In genomic region chr1:113946668-113947387, GRCh38 we compare ENCODE assay signal across 8 cellular contexts. TPM values are rescaled to one million over a fixed set of nuclear protein-coding genes. Genes with fewer than 3 reads are reported as not detected.
A peak's percentile ranks its signal among the peaks of the same experiment; 100 is the strongest.
DNase-seq lines count a peak whose midpoint lies in the region; ATAC-seq and TF ChIP-seq lines count a peak whose summit lies in the region.

No MANE protein-coding gene starts in this region.

- no peak for ATAC-seq in omental fat pad (ENCODE audit: low FRiP score)

- in situ Hi-C loops in G401 (cut with HindIII; ENCODE audit: low sequenced_read_pairs) = no loop called here

- no peak overlapping the region for H3K4me3 ChIP-seq in fibroblast of villous mesenchyme (ENCODE audit: low read depth, low read length)

- DNase-seq in G401 (ENCODE audit: low spot score) (peak; percentile 38), RPMI7951 (ENCODE audit: low read depth) (peak; percentile 13), fibroblast of villous mesenchyme (ENCODE audit: low read depth) (peak; percentile 42), retina (peak; percentile 20), GM20000 (ENCODE audit: low spot score) (no peak), NOMO-1 treated with dmso at 0.1 percent for 144 hours (lab: John Stamatoyannopoulos, UW; ENCODE audit: unreplicated experiment) (no peak), omental fat pad (ENCODE audit: low spot score) (no peak), CD1c-positive myeloid dendritic cell (ENCODE audit: extremely low spot score) (no peak)

- TF ChIP-seq CTCF in fibroblast of villous mesenchyme (IDR thresholded peaks at IDR 0.05; ENCODE audit: insufficient read depth, low read depth, low read length) = no peak
- no peak for TF ChIP-seq CTCF in GM20000 (IDR thresholded peaks at IDR 0.05; ENCODE audit: extremely low read depth, missing control alignments)
- TF ChIP-seq CTCF in omental fat pad (IDR thresholded peaks at IDR 0.05) = no peak

RNA-seq across cellular contexts. Expression of gene HIPK1, which starts 17.7 kb away (rescaled TPM):
- 11.3 and 13.1 TPM in 2 replicates for total RNA-seq in G401 (2014; rRNA removed; shearing (Covaris generic))
- 18.2 and 23.6 TPM in 2 replicates for total RNA-seq in RPMI7951 (2014; rRNA removed; shearing (Covaris generic))
- total RNA-seq in fibroblast of villous mesenchyme (17.4 and 32.4 TPM in 2 replicates), omental fat pad (10 to 100 TPM; 49.6 to 64.6 (median 57.7) TPM)

RNA-seq across cellular contexts. Expression of gene OLFML3, which starts 32.4 kb away (rescaled TPM):
- 0.31 and 0.49 TPM in 2 replicates for total RNA-seq in G401 (2014; rRNA removed; shearing (Covaris generic))
- total RNA-seq in RPMI7951 (2014; rRNA removed; shearing (Covaris generic)) = 9.1 and 9.7 TPM in 2 replicates
- total RNA-seq in fibroblast of villous mesenchyme = 107 and 134 TPM in 2 replicates
- 100 to 1,000 TPM in 2 of 4 donors, 10 to 100 TPM in 2; 54.4 to 173 (median 90.6) TPM for total RNA-seq in omental fat pad

RNA-seq across cellular contexts. Expression of gene DCLRE1B, which starts 41.7 kb away (rescaled TPM):
- 12.3 and 13.1 TPM in 2 replicates for total RNA-seq in G401 (2014; rRNA removed; shearing (Covaris generic))
- 15.7 and 21.5 TPM in 2 replicates for total RNA-seq in RPMI7951 (2014; rRNA removed; shearing (Covaris generic))
- total RNA-seq in fibroblast of villous mesenchyme (4.2 and 4.7 TPM in 2 replicates), omental fat pad (1 to 10 TPM; 2.8 to 5.6 (median 4.5) TPM)

RNA-seq across cellular contexts. Expression of gene AP4B1, which starts 42.2 kb away (rescaled TPM):
- 4.1 and 5.6 TPM in 2 replicates for total RNA-seq in G401 (2014; rRNA removed; shearing (Covaris generic))
- 16.9 and 20.3 TPM in 2 replicates for total RNA-seq in RPMI7951 (2014; rRNA removed; shearing (Covaris generic))
- total RNA-seq in fibroblast of villous mesenchyme (12.9 and 19.4 TPM in 2 replicates), omental fat pad (10 to 100 TPM in 3 of 4 donors, 1 to 10 TPM in 1; 9.3 to 17.2 (median 15.6) TPM)

RNA-seq across cellular contexts. Expression of gene BCL2L15, which starts 59.4 kb away (rescaled TPM):
- total RNA-seq in G401 (2014; rRNA removed; shearing (Covaris generic)) = 0.64 TPM in 1 of 2 replicates, not detected in the other
- not detected in 2 replicates for total RNA-seq in RPMI7951 (2014; rRNA removed; shearing (Covaris generic))
- total RNA-seq in fibroblast of villous mesenchyme = under 0.01 and 0.32 TPM in 2 replicates
- total RNA-seq in omental fat pad = under 1 TPM; 0.19 to 0.63 (median 0.37) TPM

Comparison
In these comparisons a context has a peak if more than half of its experiments do, and no peak if none do; other contexts are left out.
1. DNase-seq: peak in G401 (single experiment), RPMI7951 (single experiment), fibroblast of villous mesenchyme (single experiment) and retina (single experiment); none in GM20000 (single experiment), NOMO-1 treated with dmso at 0.1 percent for 144 hours (single experiment), omental fat pad (single experiment) and CD1c-positive myeloid dendritic cell (single experiment).